Comparison of ENCODE assay signal across 24 cellular contexts in genomic region chr5:162377895-162378294, GRCh38.
DNase-seq lines count a peak whose midpoint lies in the region; ATAC-seq, FAIRE-seq and TF ChIP-seq lines count a peak whose summit lies in the region.
"Had no signal": no experiment of that assay in that cellular context is flagged by ENCODE, and none has a peak within 500 bp of the region (broad histone marks: within the 10 kb centered on the region; RNA-seq: fewer than 3 reads in every experiment).

No MANE protein-coding gene starts in this region.

- H3K23ac ChIP-seq in IMR-90 (ENCODE audit: low read depth, low read length) (no peak overlapping the region), H1 (ENCODE audit: insufficient read length) (no peak overlapping the region)

- H3K9me1 ChIP-seq in IMR-90 (ENCODE audit: insufficient read depth, low read length) = no peaks in the 10 kb centered on the region

- WGBS in IMR-90 (ENCODE audit: extremely low coverage in 2 of 2, insufficient read length in 1 of 2), 2 experiments = no CpG with 5 or more reads among the region's 1 CpG
- WGBS in H1 (ENCODE audit: extremely low coverage in 1 of 2, insufficient coverage in 1 of 2, insufficient read length in 1 of 2, insufficient replicate concordance in 2 of 2, low coverage in 1 of 2, low lambda C conversion rate in 2 of 2, missing lambda C conversion rate in 1 of 2), 2 experiments = 88% methylated on average over 1 of the region's 1 CpG; no CpG with 5 or more reads in 1 of the 2 experiments

- H3K4me3 ChIP-seq in IMR-90 (ENCODE audit: insufficient read depth, low read depth, low read length) (no peak overlapping the region), H1 (ENCODE audit: extremely low read depth in 1 of 4, insufficient read depth in 2 of 4, low read depth in 3 of 4, low read length in 4 of 4) (no peak overlapping the region), foreskin fibroblast (ENCODE audit: low read depth in 1 of 2, low read length in 2 of 2) (no peak overlapping the region)
- H3K4me3 ChIP-seq: A549, BLaER1, GM12878 had no signal

- H3K18ac ChIP-seq in IMR-90 (ENCODE audit: low read depth, low read length) = no peak overlapping the region
- H3K18ac ChIP-seq in H1 (ENCODE audit: extremely low read depth, low read length) = no peak overlapping the region

- H3K14ac ChIP-seq in IMR-90 (replicated peaks; ENCODE audit: low read depth, low read length) = no peak overlapping the region
- no peak overlapping the region for H3K14ac ChIP-seq in H1 (ENCODE audit: insufficient read length)

- H2AK5ac ChIP-seq in IMR-90 (ENCODE audit: low read depth, low read length) (no peak overlapping the region), H1 (ENCODE audit: low read depth, low read length) (no peak overlapping the region)

- in situ Hi-C loops in IMR-90 (cut with MboI; ENCODE audit: low sequenced_read_pairs) = no loop called here

- H4K91ac ChIP-seq in IMR-90 (ENCODE audit: insufficient read depth, low read depth, low read length) (no peak overlapping the region), H1 (replicated peaks; ENCODE audit: insufficient read length, low read length) (no peak overlapping the region)

- POLR2A ChIA-PET in IMR-90 (lab: Charles Lee; ENCODE audit: unreplicated experiment) (no interaction called here), H1 (lab: Charles Lee; ENCODE audit: partially characterized antibody) (no interaction called here)

- H3K56ac ChIP-seq in IMR-90 (ENCODE audit: extremely low read depth, insufficient read depth, low read length) = no peak overlapping the region
- no peak overlapping the region for H3K56ac ChIP-seq in H1 (replicated peaks; ENCODE audit: insufficient read length, low read depth, low read length)

- intact Hi-C loops in IMR-90 (cut with micrococcal nuclease) = no loop called here

- H2BK5ac ChIP-seq in IMR-90 (ENCODE audit: low read depth, low read length, poor library complexity, severe bottlenecking) (no peak overlapping the region), H1 (ENCODE audit: low read depth, low read length) (no peak overlapping the region)

- H3K27me3 ChIP-seq in IMR-90 (ENCODE audit: control insufficient read depth, insufficient read depth, low read length) (no peaks in the 10 kb centered on the region), H1 (replicated peaks in 1 of 4; ENCODE audit: control insufficient read depth in 3 of 4, extremely low read depth in 1 of 4, insufficient read depth in 3 of 4, low read length in 3 of 4) (no peaks in the 10 kb centered on the region)
- H3K27me3 ChIP-seq: BE2C, BLaER1 had no signal

- H2BK120ac ChIP-seq in IMR-90 (ENCODE audit: low read depth, low read length) = no peak overlapping the region
- H2BK120ac ChIP-seq in H1 (replicated peaks; ENCODE audit: low read depth, low read length) = no peak overlapping the region

- H3K79me1 ChIP-seq in IMR-90 (ENCODE audit: low read depth in 1 of 2, low read length in 2 of 2) = no peaks in the 10 kb centered on the region
- H3K79me1 ChIP-seq in H1 (ENCODE audit: low read depth, low read length) = no peaks in the 10 kb centered on the region

- H3K4me1 ChIP-seq in IMR-90 (ENCODE audit: control insufficient read depth, insufficient read depth, low read length) (no peaks in the 10 kb centered on the region), H1 (replicated peaks in 1 of 4; ENCODE audit: control insufficient read depth in 3 of 4, insufficient read depth in 4 of 4, low read length in 3 of 4) (peaks cover 0 to 2% (median 0%) of the 10 kb centered on the region in 4 experiments; a peak in 1 of 7 replicates)
- H3K4me1 ChIP-seq: A549, BLaER1 had no signal

- peaks cover 3% of the 10 kb centered on the region; the same call in 1 of the 2 replicates for H3K9me3 ChIP-seq in IMR-90 (ENCODE audit: control insufficient read depth, insufficient read depth, low read length)
- no peaks in the 10 kb centered on the region for H3K9me3 ChIP-seq in H1 (ENCODE audit: insufficient read depth in 2 of 2, low read depth in 1 of 2, low read length in 1 of 2)
- H3K9me3 ChIP-seq: A549, BE2C, BLaER1 had no signal

- CTCF ChIA-PET in IMR-90 (lab: Yijun Ruan, JAX) (no interaction called here), H1 (lab: Charles Lee; ENCODE audit: partially characterized antibody) (interaction anchor here (1.1 kb wide), 1 partner anchor 66 kb away, joined by 3 read pairs; no protein-coding TSS in a partner anchor)

- H4K5ac ChIP-seq in IMR-90 (ENCODE audit: low read depth, low read length) (no peak overlapping the region), H1 (ENCODE audit: insufficient read length, low read depth, low read length) (no peak overlapping the region)

- ATAC-seq in IMR-90 (ENCODE audit: low read depth) = no peak
- ATAC-seq: A549, GM12878 had no signal

- no peak for TF ChIP-seq EP300 in H1 (IDR thresholded peaks at IDR 0.05; ENCODE audit: borderline replicate concordance in 1 of 2, low read depth in 2 of 2, low read length in 2 of 2)

- H2BK12ac ChIP-seq in H1 (ENCODE audit: low read depth, low read length) = no peak overlapping the region

- H4K8ac ChIP-seq in IMR-90 (ENCODE audit: low read depth in 2 of 2, low read length in 2 of 2) (no peak overlapping the region), H1 (ENCODE audit: extremely low read depth, insufficient read depth, low read length) (no peak overlapping the region)

- no TSS peak for BruUV-seq in IMR-90 (replicated peaks; lab: Mats Ljungman, UMichigan)

- H3K23me2 ChIP-seq in H1 (ENCODE audit: low read depth, low read length) = no peaks in the 10 kb centered on the region

- H2BK15ac ChIP-seq in IMR-90 (ENCODE audit: low read depth, low read length) (no peak overlapping the region), H1 (ENCODE audit: low read length) (no peak overlapping the region)

- H2BK20ac ChIP-seq in IMR-90 (ENCODE audit: low read depth, low read length) (no peak overlapping the region), H1 (ENCODE audit: low read length) (no peak overlapping the region)

- dilution Hi-C loops in IMR-90 (cut with HindIII; ENCODE audit: low sequenced_read_pairs, unreplicated experiment) = no loop called here

- H3K79me2 ChIP-seq in H1 (ENCODE audit: control insufficient read depth in 1 of 2, insufficient read depth in 2 of 2, low read length in 2 of 2) = no peaks in the 10 kb centered on the region

- FAIRE-seq in H1 (lab: Jason Lieb, UNC) = no peak
- FAIRE-seq: A549, GM12878, GM12892, GM18507 had no signal

- H3K4ac ChIP-seq in IMR-90 (ENCODE audit: low read depth, low read length) = no peak overlapping the region
- no peak overlapping the region for H3K4ac ChIP-seq in H1 (replicated peaks; ENCODE audit: insufficient read length, low read depth, low read length)

- H4K20me1 ChIP-seq in IMR-90 (ENCODE audit: insufficient read depth, low read length) = no peaks in the 10 kb centered on the region
- H4K20me1 ChIP-seq in H1 (replicated peaks in 1 of 2; ENCODE audit: control insufficient read depth in 1 of 2, insufficient read depth in 2 of 2, low read length in 2 of 2) = no peaks in the 10 kb centered on the region
- H4K20me1 ChIP-seq: BLaER1 had no signal

- no peak overlapping the region for H2AFZ ChIP-seq in IMR-90 (replicated peaks; ENCODE audit: low read length, poor library complexity)
- H2AFZ ChIP-seq in H1 (ENCODE audit: low read length) = no peak overlapping the region

- no peak for TF ChIP-seq CTCF in 22Rv1 (IDR thresholded peaks at IDR 0.05)
- TF ChIP-seq CTCF in IMR-90 (conservative IDR thresholded peaks at IDR 0.05; ENCODE audit: low read depth, low read length) = no peak
- TF ChIP-seq CTCF in H1 (IDR thresholded peaks at IDR 0.05; ENCODE audit: control extremely low read depth in 1 of 3, insufficient read depth in 1 of 3, low read depth in 1 of 3, low read length in 3 of 3) = no peak
- no peak for TF ChIP-seq CTCF in foreskin fibroblast (IDR thresholded peaks at IDR 0.05; ENCODE audit: low read depth, low read length)

- DNase-seq in IMR-90 = no peak
- DNase-seq in H1 (ENCODE audit: low read depth in 1 of 2, low spot score in 2 of 2) = no peak
- DNase-seq in NCI-H774 (lab: John Stamatoyannopoulos, UW) = no peak
- DNase-seq in foreskin fibroblast = no peak
- no peak for DNase-seq in HK-2 (ENCODE audit: unreplicated experiment)
- DNase-seq: BE2C; C1 segment of cervical spinal cord; CD4-positive, alpha-beta memory T cell; CD4-positive, CD25-positive, alpha-beta regulatory T cell; CD8-positive, alpha-beta memory T cell; COR-L47; DMS 273 treated with DMSO at 0.1 percent for 48 hours; DMS153; DMS53; DMS79; DND-41; EL; GDM1 had no signal

- H3K9ac ChIP-seq in IMR-90 (ENCODE audit: low read depth, low read length) (no peak overlapping the region), H1 (replicated peaks in 1 of 4; ENCODE audit: extremely low read depth in 1 of 4, low read depth in 3 of 4, low read length in 3 of 4) (no peak overlapping the region)
- H3K9ac ChIP-seq: BLaER1 had no signal

- H3K36me3 ChIP-seq in IMR-90 (ENCODE audit: control insufficient read depth, insufficient read depth, low read length) = no peaks in the 10 kb centered on the region
- no peaks in the 10 kb centered on the region for H3K36me3 ChIP-seq in H1 (ENCODE audit: control insufficient read depth in 2 of 4, insufficient read depth in 4 of 4, low read length in 3 of 4)
- H3K36me3 ChIP-seq: BE2C, BLaER1 had no signal

- peak overlapping the region; percentile 50 for H3K27ac ChIP-seq in 22Rv1
- no peak overlapping the region for H3K27ac ChIP-seq in IMR-90 (ENCODE audit: insufficient read depth, low read length)
- no peak overlapping the region for H3K27ac ChIP-seq in H1 (ENCODE audit: low read depth, low read length)
- H3K27ac ChIP-seq: A549, BLaER1 had no signal

- TF ChIP-seq RAD21 in IMR-90 (IDR thresholded peaks at IDR 0.05; ENCODE audit: low read length) (no peak), H1 (IDR thresholded peaks at IDR 0.05 in 1 of 2, conservative IDR thresholded peaks at IDR 0.05 in 1 of 2; ENCODE audit: low read depth in 2 of 2, low read length in 2 of 2) (no peak)

- H2AK9ac ChIP-seq in IMR-90 (replicated peaks; ENCODE audit: low read depth, low read length, poor library complexity) = no peak overlapping the region

- H3K4me2 ChIP-seq in IMR-90 (ENCODE audit: low read depth, low read length) (no peak overlapping the region), H1 (ENCODE audit: insufficient read depth in 1 of 2, low read depth in 2 of 2, low read length in 2 of 2) (no peak overlapping the region)
- H3K4me2 ChIP-seq: A549, BLaER1 had no signal

- no peak for TF ChIP-seq POLR2A in IMR-90 (IDR thresholded peaks at IDR 0.05; ENCODE audit: low read depth, low read length)
- TF ChIP-seq POLR2A in H1 (IDR thresholded peaks at IDR 0.05; ENCODE audit: control extremely low read depth in 1 of 2, low read depth in 2 of 2, low read length in 2 of 2) = no peak

TF ChIP-seq in IMR-90, 13 proteins besides CTCF, POLR2A, EP300 and RAD21:
- peak; percentile 49 for TF ChIP-seq CEBPB (IDR thresholded peaks at IDR 0.05; ENCODE audit: low read depth, low read length)
- TF ChIP-seq MAFK (IDR thresholded peaks at IDR 0.05; ENCODE audit: low read depth, low read length) = no peak
- no peak for TF ChIP-seq RFX5 (IDR thresholded peaks at IDR 0.05; ENCODE audit: low read depth, low read length)

TF ChIP-seq in H1, 55 proteins besides CTCF, POLR2A, EP300 and RAD21:
- TF ChIP-seq CEBPB (IDR thresholded peaks at IDR 0.05; ENCODE audit: low read depth, low read length) (0 out of 2 replicates have a peak, but pooled peaks have one; percentile 4), GABPA (IDR thresholded peaks at IDR 0.05; ENCODE audit: borderline replicate concordance, insufficient read depth, low read length) (no peak)
